In genomic region chr9:32741706-32742105, GRCh38 we compare ENCODE assay signal across 17 cellular contexts. TPM values are rescaled to one million over a fixed set of nuclear protein-coding genes. Genes with fewer than 3 reads are reported as not detected.
DNase-seq lines count a peak whose midpoint lies in the region; ATAC-seq and TF ChIP-seq lines count a peak whose summit lies in the region.
"Had no signal": no experiment of that assay in that cellular context is flagged by ENCODE, and none has a peak within 500 bp of the region (broad histone marks: within the 10 kb centered on the region; RNA-seq: fewer than 3 reads in every experiment).

No MANE protein-coding gene starts in this region.

- POLR2A ChIA-PET in MCF 10A (lab: Yijun Ruan, JAX), result interaction anchor here (1.0 kb wide), 1 partner anchor 9 kb away, joined by 3 read pairs; no protein-coding TSS in a partner anchor
- POLR2A ChIA-PET in T-cell (lab: Charles Lee), result no interaction called here

- DNase-seq in MCF 10A (ENCODE audit: unreplicated experiment) (peak; percentile 90), breast epithelium (ENCODE audit: low spot score in 2 of 2) (no peak), SK-N-MC (ENCODE audit: low read depth, low spot score) (no peak), glomerular visceral epithelial cell (ENCODE audit: extremely low spot score) (peak; percentile 19), sciatic nerve (ENCODE audit: low spot score) (no peak), T-cell (no peak)
- DNase-seq: activated CD4-positive, alpha-beta T cell treated with anti-CD3 and anti-CD28 coated beads for 48 hours; effector CD8-positive, alpha-beta T cell; testis had no signal

- no peak for TF ChIP-seq POLR2A in breast epithelium (IDR thresholded peaks at IDR 0.05)

- H3K4me3 ChIP-seq in breast epithelium, result no peak overlapping the region
- H3K4me3 ChIP-seq in SK-N-MC, result 0 out of 2 replicates have a peak overlapping the region, but pooled peaks have one; percentile 9
- H3K4me3 ChIP-seq: gastroesophageal sphincter, testis had no signal

- H3K27ac Mint-ChIP-seq in MCF 10A (ENCODE audit: low read depth, unreplicated experiment) (no peak overlapping the region), T-cell (no peak overlapping the region)
- H3K27ac Mint-ChIP-seq: activated T-helper 1 cell treated with anti-CD3 and anti-CD28 coated beads, Interleukin-12 subunit alpha, Interleukin-12 subunit beta, Interleukin-2, Interleukin-4 antibody, amounts not matched to agents 30 ng/mL and 10 ng/mL and 1 ng/mL, durations not matched to agents 14 hours and 24 hours and 36 hours; progenitor cell of endocrine pancreas; T-helper 1 cell treated with Interleukin-12 subunit alpha and Interleukin-12 subunit beta and Interleukin-4 antibody, amounts not matched to agents 30 μg/mL and 1 μg/mL, for 36 hours had no signal

- H3K9ac ChIP-seq in SK-N-MC (ENCODE audit: insufficient read length), result no peak overlapping the region

- H3K4me1 Mint-ChIP-seq in MCF 10A (ENCODE audit: insufficient read depth, unreplicated experiment), result peaks cover 35% of the 10 kb centered on the region
- no peaks in the 10 kb centered on the region for H3K4me1 Mint-ChIP-seq in T-cell

- no peak overlapping the region for H3K27ac ChIP-seq in breast epithelium
- no peak overlapping the region for H3K27ac ChIP-seq in SK-N-MC
- H3K27ac ChIP-seq: gastroesophageal sphincter, testis had no signal

- H3K36me3 ChIP-seq in breast epithelium, result no peaks in the 10 kb centered on the region
- no peaks in the 10 kb centered on the region for H3K36me3 ChIP-seq in SK-N-MC (ENCODE audit: insufficient read depth, low read length)
- H3K36me3 ChIP-seq: gastroesophageal sphincter had no signal

- ATAC-seq in sciatic nerve, result no peak
- no peak for ATAC-seq in GM19328 (IDR thresholded peaks at IDR 0.05; ENCODE audit: unreplicated experiment)
- ATAC-seq in HG02884 (IDR thresholded peaks at IDR 0.05; ENCODE audit: unreplicated experiment), result no peak
- ATAC-seq in T-cell (replicated peaks in 1 of 4), result no peak
- ATAC-seq: gastroesophageal sphincter had no signal

- H3K4me3 Mint-ChIP-seq in MCF 10A (ENCODE audit: unreplicated experiment), result no peak overlapping the region
- H3K4me3 Mint-ChIP-seq in T-cell, result no peak overlapping the region
- H3K4me3 Mint-ChIP-seq: activated T-helper 1 cell treated with anti-CD3 and anti-CD28 coated beads, Interleukin-12 subunit alpha, Interleukin-12 subunit beta, Interleukin-2, Interleukin-4 antibody, amounts not matched to agents 30 ng/mL and 10 ng/mL and 1 ng/mL, durations not matched to agents 14 hours and 24 hours and 36 hours; T-helper 1 cell treated with Interleukin-12 subunit alpha and Interleukin-12 subunit beta and Interleukin-4 antibody, amounts not matched to agents 30 μg/mL and 1 μg/mL, for 36 hours had no signal

- H3K4me1 ChIP-seq in breast epithelium, result no peaks in the 10 kb centered on the region
- H3K4me1 ChIP-seq: gastroesophageal sphincter, testis had no signal

- no peaks in the 10 kb centered on the region for H3K27me3 Mint-ChIP-seq in MCF 10A (ENCODE audit: insufficient read depth, unreplicated experiment)
- H3K27me3 Mint-ChIP-seq in T-cell, result peaks cover 0 to 9% of the 10 kb centered on the region in 2 donors

- CTCF ChIA-PET in MCF 10A (lab: Yijun Ruan, JAX) (interaction anchor here (0.7 to 1.4 kb wide), 2 partner anchors 160 to 175 kb away, joined by 3 to 4 read pairs; no protein-coding TSS in a partner anchor), T-cell (lab: Charles Lee) (no interaction called here)

- BruUV-seq in MCF 10A (replicated peaks; lab: Mats Ljungman, UMichigan), result no TSS peak

- H3K9me3 Mint-ChIP-seq in MCF 10A (ENCODE audit: unreplicated experiment), result no peaks in the 10 kb centered on the region
- peaks cover 4 to 13% (median 9%) of the 10 kb centered on the region in 3 donors for H3K9me3 Mint-ChIP-seq in T-cell
- H3K9me3 Mint-ChIP-seq: activated T-helper 1 cell treated with anti-CD3 and anti-CD28 coated beads, Interleukin-12 subunit alpha, Interleukin-12 subunit beta, Interleukin-2, Interleukin-4 antibody, amounts not matched to agents 30 ng/mL and 10 ng/mL and 1 ng/mL, durations not matched to agents 14 hours and 24 hours and 36 hours; T-helper 1 cell treated with Interleukin-12 subunit alpha and Interleukin-12 subunit beta and Interleukin-4 antibody, amounts not matched to agents 30 μg/mL and 1 μg/mL, for 36 hours had no signal

- no peaks in the 10 kb centered on the region for H3K36me3 Mint-ChIP-seq in MCF 10A (ENCODE audit: insufficient read depth, unreplicated experiment)
- no peaks in the 10 kb centered on the region for H3K36me3 Mint-ChIP-seq in T-cell

- no peaks in the 10 kb centered on the region for H3K9me3 ChIP-seq in breast epithelium
- no peaks in the 10 kb centered on the region for H3K9me3 ChIP-seq in SK-N-MC (ENCODE audit: low read depth, low read length)
- H3K9me3 ChIP-seq: gastroesophageal sphincter, testis had no signal

- intact Hi-C loops in MCF 10A (cut with micrococcal nuclease) (no loop called here), breast epithelium (cut with DNase I; ENCODE audit: low total_unique reads) (no loop called here), sciatic nerve (cut with DNase I) (no loop called here)

- TF ChIP-seq CTCF in MCF 10A (IDR thresholded peaks at IDR 0.05; ENCODE audit: unreplicated experiment) (no peak), breast epithelium (IDR thresholded peaks at IDR 0.05) (no peak)

- no peaks in the 10 kb centered on the region for H3K27me3 ChIP-seq in breast epithelium
- H3K27me3 ChIP-seq: gastroesophageal sphincter, testis had no signal

RNA-seq across cellular contexts. Expression of gene TMEM215, which starts 41.6 kb away (rescaled TPM):
- total RNA-seq in MCF 10A (2022) (not detected in 2 replicates), breast epithelium (not detected), sciatic nerve (9.7 TPM), T-cell (not detected)
- total RNA-seq: activated T-helper 1 cell treated with anti-CD3 and anti-CD28 coated beads, Interleukin-12 subunit alpha, Interleukin-12 subunit beta, Interleukin-2, Interleukin-4 antibody, amounts not matched to agents 30 ng/mL and 10 ng/mL and 1 ng/mL, durations not matched to agents 14 hours and 24 hours and 36 hours; HT-29; OCI-LY7; progenitor cell of endocrine pancreas had no signal

Comparison
In these comparisons a context has a peak if more than half of its experiments do, and no peak if none do; other contexts are left out.
1. DNase-seq: peak in MCF 10A (single experiment) and glomerular visceral epithelial cell (single experiment); none in breast epithelium (0 of 2), SK-N-MC (single experiment), sciatic nerve (single experiment) and T-cell (0 of 34).
2. RNA of gene TMEM215, which starts 41.6 kb away (total RNA-seq): 9.7 TPM in sciatic nerve (single experiment); not detected in MCF 10A, not detected in breast epithelium and not detected in T-cell; every median in the first group is over 10 times any median in the second.